11 cellular contexts compared by ENCODE assay signal in the genomic region with DNA sequence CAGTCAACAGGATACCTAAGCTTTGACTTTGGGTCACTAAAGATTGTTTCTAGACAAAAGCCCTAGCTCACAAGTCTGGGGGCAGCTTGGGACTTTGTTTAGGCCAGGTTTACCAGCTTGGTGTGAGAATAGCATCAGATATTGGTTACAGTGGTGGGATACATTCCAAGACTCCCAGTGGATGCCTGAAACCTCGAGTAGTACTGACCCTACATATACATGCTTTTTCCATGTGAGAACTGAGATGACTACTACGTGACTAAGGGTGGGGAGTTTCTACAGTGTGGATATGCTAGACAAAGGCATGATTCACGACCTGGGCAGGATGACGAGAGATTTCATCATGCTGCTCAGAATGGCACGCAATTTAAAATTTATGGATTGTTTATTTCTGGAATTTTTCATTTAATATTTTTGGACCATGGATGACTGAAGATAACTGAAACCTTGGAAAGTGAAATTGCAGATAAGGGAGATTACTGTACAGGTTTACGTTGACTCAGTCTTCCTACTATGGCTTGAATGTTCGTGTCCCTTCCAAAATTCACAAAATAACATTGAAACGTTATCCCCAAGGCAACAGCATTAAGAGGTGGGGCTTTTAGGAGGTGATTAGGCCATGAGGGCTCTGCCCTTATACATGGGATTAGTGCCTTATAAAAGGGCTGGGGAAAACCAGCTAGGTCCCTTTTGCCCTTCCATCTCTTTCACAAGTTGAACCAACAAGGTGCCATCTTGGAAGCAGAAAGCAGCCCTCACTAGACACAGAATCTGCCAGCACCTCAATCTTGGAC. TPM values are rescaled to one million over a fixed set of nuclear protein-coding genes. Genes with fewer than 3 reads are reported as not detected.
DNase-seq lines count a peak whose midpoint lies in the region; ATAC-seq, FAIRE-seq and TF ChIP-seq lines count a peak whose summit lies in the region.
"Had no signal": no experiment of that assay in that cellular context is flagged by ENCODE, and none has a peak within 500 bp of the region (broad histone marks: within the 10 kb centered on the region; RNA-seq: fewer than 3 reads in every experiment).

No MANE protein-coding gene starts in this region.

- H3K9me3 ChIP-seq in GM23248 (ENCODE audit: low read depth) (no peaks in the 10 kb centered on the region), esophagus muscularis mucosa (no peaks in the 10 kb centered on the region)
- H3K9me3 ChIP-seq in CD4-positive, alpha-beta memory T cell (ENCODE audit: control insufficient read depth in 1 of 2, low read length in 2 of 2), result no peaks in the 10 kb centered on the region
- H3K9me3 ChIP-seq: prostate gland had no signal

- H2AFZ ChIP-seq in GM23248, result no peak overlapping the region; the same call in 1 of the 2 replicates

- H3K4me1 ChIP-seq in GM23248 (ENCODE audit: insufficient read depth) (peaks cover 43% of the 10 kb centered on the region), esophagus muscularis mucosa (peaks cover 46 to 56% (median 53%) of the 10 kb centered on the region in 4 donors)
- H3K4me1 ChIP-seq in CD4-positive, alpha-beta memory T cell (ENCODE audit: insufficient read depth, low read length), result no peaks in the 10 kb centered on the region

- no peak for TF ChIP-seq POLR2A in esophagus muscularis mucosa (IDR thresholded peaks at IDR 0.05; ENCODE audit: low read depth)

- peak overlapping the region; percentile 69 for H3K4me2 ChIP-seq in GM23248 (ENCODE audit: unreplicated experiment)

- H3K4me3 Mint-ChIP-seq in CD4-positive, alpha-beta memory T cell, result no peak overlapping the region
- H3K4me3 Mint-ChIP-seq: activated naive CD8-positive, alpha-beta T cell treated with anti-CD3 and anti-CD28 coated beads, Interleukin-2, amount 10 ng/mL, durations not matched to agents 7 days and 5 days had no signal

- H3K27ac Mint-ChIP-seq in CD4-positive, alpha-beta memory T cell, result no peak overlapping the region
- H3K27ac Mint-ChIP-seq: activated naive CD8-positive, alpha-beta T cell treated with anti-CD3 and anti-CD28 coated beads, Interleukin-2, amount 10 ng/mL, durations not matched to agents 7 days and 5 days had no signal

- DNase-seq in GM23248 (peak; percentile 98), RCC 7860 (ENCODE audit: low spot score) (peak; percentile 97), esophagus muscularis mucosa (ENCODE audit: extremely low spot score) (no peak), renal cortical epithelial cell (ENCODE audit: low read depth) (peak; percentile 80), HK-2 (ENCODE audit: unreplicated experiment) (no peak), NCI-H146 treated with DMSO at 0.1 percent for 48 hours (lab: John Stamatoyannopoulos, UW; ENCODE audit: unreplicated experiment) (no peak)
- DNase-seq in CD4-positive, alpha-beta memory T cell, result no peak
- DNase-seq: activated naive CD8-positive, alpha-beta T cell treated with anti-CD3 and anti-CD28 coated beads, Interleukin-2, amount 10 ng/mL, durations not matched to agents 7 days and 5 days; NCI-H446 had no signal

- TF ChIP-seq EP300 in esophagus muscularis mucosa (IDR thresholded peaks at IDR 0.05), result no peak

- H3K36me3 ChIP-seq in GM23248 (ENCODE audit: low read depth) (no peaks in the 10 kb centered on the region), esophagus muscularis mucosa (no peaks in the 10 kb centered on the region)
- no peaks in the 10 kb centered on the region for H3K36me3 ChIP-seq in CD4-positive, alpha-beta memory T cell (ENCODE audit: insufficient read depth, low read length)
- H3K36me3 ChIP-seq: prostate gland had no signal

- H3K27me3 ChIP-seq in GM23248 (replicated peaks; ENCODE audit: insufficient read depth) (no peaks in the 10 kb centered on the region), esophagus muscularis mucosa (no peaks in the 10 kb centered on the region)
- no peaks in the 10 kb centered on the region for H3K27me3 ChIP-seq in CD4-positive, alpha-beta memory T cell (ENCODE audit: insufficient read depth, low read length)

- in situ Hi-C loops in GM23248 (cut with MboI), result no loop called here

- peaks cover 47% of the 10 kb centered on the region for H3F3A ChIP-seq in GM23248 (ENCODE audit: insufficient read depth)

- H3K9me2 ChIP-seq in GM23248 (ENCODE audit: insufficient read depth), result no peaks in the 10 kb centered on the region

- peak; percentile 79 for FAIRE-seq in RCC 7860 (lab: Jason Lieb, UNC)

- no peak for ATAC-seq in HG03432 (IDR thresholded peaks at IDR 0.05; ENCODE audit: unreplicated experiment)

- H3K9me3 Mint-ChIP-seq in CD4-positive, alpha-beta memory T cell, result peaks cover 0 to 5% (median 3%) of the 10 kb centered on the region in 8 donors
- H3K9me3 Mint-ChIP-seq: activated naive CD8-positive, alpha-beta T cell treated with anti-CD3 and anti-CD28 coated beads, Interleukin-2, amount 10 ng/mL, durations not matched to agents 7 days and 5 days had no signal

- H4K20me1 ChIP-seq in GM23248 (ENCODE audit: insufficient read depth), result no peaks in the 10 kb centered on the region

- CTCF ChIA-PET in CD4-positive, alpha-beta memory T cell (lab: Charles Lee; ENCODE audit: partially characterized antibody), result no interaction called here

- no peaks in the 10 kb centered on the region for H3K79me2 ChIP-seq in GM23248 (ENCODE audit: insufficient read depth)

- H3K4me1 Mint-ChIP-seq in CD4-positive, alpha-beta memory T cell, result peaks cover 0 to 1% (median 0%) of the 10 kb centered on the region in 4 donors
- H3K4me1 Mint-ChIP-seq: activated naive CD8-positive, alpha-beta T cell treated with anti-CD3 and anti-CD28 coated beads, Interleukin-2, amount 10 ng/mL, durations not matched to agents 7 days and 5 days had no signal

- H3K27ac ChIP-seq in GM23248 (peak overlapping the region; percentile 94), esophagus muscularis mucosa (replicated peaks in 1 of 4) (peak overlapping the region in 3 of 4 donors; percentile 7 to 66 (median 25))
- no peak overlapping the region for H3K27ac ChIP-seq in CD4-positive, alpha-beta memory T cell (ENCODE audit: low read depth, low read length)

- TF ChIP-seq CTCF in esophagus muscularis mucosa (IDR thresholded peaks at IDR 0.05), result no peak

- no peaks in the 10 kb centered on the region for H3K36me3 Mint-ChIP-seq in CD4-positive, alpha-beta memory T cell
- H3K36me3 Mint-ChIP-seq: activated naive CD8-positive, alpha-beta T cell treated with anti-CD3 and anti-CD28 coated beads, Interleukin-2, amount 10 ng/mL, durations not matched to agents 7 days and 5 days had no signal

- intact Hi-C loops in esophagus muscularis mucosa (cut with DNase I), result no loop called here
- intact Hi-C loops in CD4-positive, alpha-beta memory T cell (cut with micrococcal nuclease), result no loop called here

- peaks cover 0 to 2% of the 10 kb centered on the region in 2 donors for H3K27me3 Mint-ChIP-seq in CD4-positive, alpha-beta memory T cell

- H3K4me3 ChIP-seq in GM23248 (no peak overlapping the region), esophagus muscularis mucosa (no peak overlapping the region)
- no peak overlapping the region for H3K4me3 ChIP-seq in CD4-positive, alpha-beta memory T cell (ENCODE audit: low read length in 2 of 2)
- H3K4me3 ChIP-seq: prostate gland had no signal

- WGBS in GM23248 (ENCODE audit: low coverage in 1 of 2, low lambda C conversion rate in 2 of 2, missing lambda C conversion rate in 2 of 2), 2 experiments, result 2% methylated on average over 8 of the region's 8 CpGs
- 71% methylated on average over 8 of the region's 8 CpGs for WGBS in esophagus muscularis mucosa

- POLR2A ChIA-PET in CD4-positive, alpha-beta memory T cell (lab: Charles Lee; ENCODE audit: partially characterized antibody), result no interaction called here

- peak overlapping the region; percentile 67 for H3K9ac ChIP-seq in GM23248

RNA-seq across cellular contexts. Expression of gene CTAGE1, which starts 50.2 kb away (rescaled TPM):
- total RNA-seq in GM23248 (2014; rRNA removed; shearing (Covaris generic)), result 0.11 TPM in 1 of 2 replicates, not detected in the other
- polyA plus RNA-seq in GM23248 (2016; fragmentation: Nextera tagmentation; extraction: Ambion mirVana), result 0.06 TPM in 1 of 2 replicates, not detected in the other
- total RNA-seq in esophagus muscularis mucosa (not detected), renal cortical epithelial cell (under 0.01 TPM in 1 of 2 replicates, not detected in the other)
- not detected for total RNA-seq in CD4-positive, alpha-beta memory T cell
- not detected for polyA plus RNA-seq in CD4-positive, alpha-beta memory T cell
- total RNA-seq: activated naive CD8-positive, alpha-beta T cell treated with anti-CD3 and anti-CD28 coated beads, Interleukin-2, amount 10 ng/mL, durations not matched to agents 7 days and 5 days had no signal

Comparison
In these comparisons a context has a peak if more than half of its experiments do, and no peak if none do; other contexts are left out.
1. DNase-seq: peak in GM23248 (single experiment), RCC 7860 (single experiment) and renal cortical epithelial cell (single experiment); none in esophagus muscularis mucosa (single experiment), HK-2 (single experiment), NCI-H146 treated with DMSO at 0.1 percent for 48 hours (single experiment) and CD4-positive, alpha-beta memory T cell (0 of 5).